2 cellular contexts compared by ENCODE assay signal in the genomic region with DNA sequence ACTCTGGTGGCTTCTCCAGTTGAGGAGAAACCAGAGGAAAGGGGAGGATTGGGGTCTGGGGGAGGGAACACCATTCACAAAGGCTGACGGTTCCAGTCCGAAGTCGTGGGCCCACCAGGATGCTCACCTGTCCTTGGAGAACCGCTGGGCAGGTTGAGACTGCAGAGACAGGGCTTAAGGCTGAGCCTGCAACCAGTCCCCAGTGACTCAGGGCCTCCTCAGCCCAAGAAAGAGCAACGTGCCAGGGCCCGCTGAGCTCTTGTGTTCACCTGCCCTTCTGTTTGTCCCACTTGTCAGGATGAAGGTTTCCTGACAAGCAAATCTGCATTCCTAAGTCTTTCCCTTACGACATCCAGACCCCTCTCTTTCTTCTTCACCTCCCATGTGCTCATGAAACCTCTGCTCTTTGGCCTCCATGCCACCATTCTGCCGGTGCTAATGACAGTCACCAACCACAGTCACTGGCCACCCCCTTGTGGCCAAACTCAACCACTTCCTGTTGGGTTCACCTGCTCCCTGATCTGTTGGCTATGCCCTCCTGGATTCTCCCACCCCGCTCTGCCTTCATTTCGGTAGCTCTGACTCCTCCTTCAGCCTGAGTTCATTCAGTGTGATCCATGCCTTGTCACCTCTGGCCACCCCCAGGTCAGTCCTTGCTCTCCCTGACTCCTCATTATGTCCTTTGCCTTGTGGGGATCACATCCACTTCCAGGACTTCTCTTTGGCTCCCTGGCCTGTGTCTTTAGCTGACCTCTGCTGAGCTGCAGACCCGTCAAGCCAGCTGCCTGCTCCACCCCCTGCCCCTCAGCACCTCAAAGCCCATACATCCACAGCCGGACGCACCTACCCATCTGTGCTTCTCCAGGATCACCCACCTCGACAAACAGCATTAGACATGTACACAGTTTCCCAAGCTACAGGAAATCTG.
TF ChIP-seq lines count a peak whose summit lies in the region.

No MANE protein-coding gene starts in this region.

TF ChIP-seq in SK-N-SH, 30 proteins besides CTCF, POLR2A, EP300 and RAD21 (continued from another document):
- TF ChIP-seq, protein P1, sequence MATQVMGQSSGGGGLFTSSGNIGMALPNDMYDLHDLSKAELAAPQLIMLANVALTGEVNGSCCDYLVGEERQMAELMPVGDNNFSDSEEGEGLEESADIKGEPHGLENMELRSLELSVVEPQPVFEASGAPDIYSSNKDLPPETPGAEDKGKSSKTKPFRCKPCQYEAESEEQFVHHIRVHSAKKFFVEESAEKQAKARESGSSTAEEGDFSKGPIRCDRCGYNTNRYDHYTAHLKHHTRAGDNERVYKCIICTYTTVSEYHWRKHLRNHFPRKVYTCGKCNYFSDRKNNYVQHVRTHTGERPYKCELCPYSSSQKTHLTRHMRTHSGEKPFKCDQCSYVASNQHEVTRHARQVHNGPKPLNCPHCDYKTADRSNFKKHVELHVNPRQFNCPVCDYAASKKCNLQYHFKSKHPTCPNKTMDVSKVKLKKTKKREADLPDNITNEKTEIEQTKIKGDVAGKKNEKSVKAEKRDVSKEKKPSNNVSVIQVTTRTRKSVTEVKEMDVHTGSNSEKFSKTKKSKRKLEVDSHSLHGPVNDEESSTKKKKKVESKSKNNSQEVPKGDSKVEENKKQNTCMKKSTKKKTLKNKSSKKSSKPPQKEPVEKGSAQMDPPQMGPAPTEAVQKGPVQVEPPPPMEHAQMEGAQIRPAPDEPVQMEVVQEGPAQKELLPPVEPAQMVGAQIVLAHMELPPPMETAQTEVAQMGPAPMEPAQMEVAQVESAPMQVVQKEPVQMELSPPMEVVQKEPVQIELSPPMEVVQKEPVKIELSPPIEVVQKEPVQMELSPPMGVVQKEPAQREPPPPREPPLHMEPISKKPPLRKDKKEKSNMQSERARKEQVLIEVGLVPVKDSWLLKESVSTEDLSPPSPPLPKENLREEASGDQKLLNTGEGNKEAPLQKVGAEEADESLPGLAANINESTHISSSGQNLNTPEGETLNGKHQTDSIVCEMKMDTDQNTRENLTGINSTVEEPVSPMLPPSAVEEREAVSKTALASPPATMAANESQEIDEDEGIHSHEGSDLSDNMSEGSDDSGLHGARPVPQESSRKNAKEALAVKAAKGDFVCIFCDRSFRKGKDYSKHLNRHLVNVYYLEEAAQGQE (IDR thresholded peaks at IDR 0.05; ENCODE audit: low read depth, low read length), result no peak
- TF ChIP-seq, protein P2, sequence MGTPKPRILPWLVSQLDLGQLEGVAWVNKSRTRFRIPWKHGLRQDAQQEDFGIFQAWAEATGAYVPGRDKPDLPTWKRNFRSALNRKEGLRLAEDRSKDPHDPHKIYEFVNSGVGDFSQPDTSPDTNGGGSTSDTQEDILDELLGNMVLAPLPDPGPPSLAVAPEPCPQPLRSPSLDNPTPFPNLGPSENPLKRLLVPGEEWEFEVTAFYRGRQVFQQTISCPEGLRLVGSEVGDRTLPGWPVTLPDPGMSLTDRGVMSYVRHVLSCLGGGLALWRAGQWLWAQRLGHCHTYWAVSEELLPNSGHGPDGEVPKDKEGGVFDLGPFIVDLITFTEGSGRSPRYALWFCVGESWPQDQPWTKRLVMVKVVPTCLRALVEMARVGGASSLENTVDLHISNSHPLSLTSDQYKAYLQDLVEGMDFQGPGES (IDR thresholded peaks at IDR 0.05; ENCODE audit: low read depth, low read length), result no peak
- TF ChIP-seq, protein P3, sequence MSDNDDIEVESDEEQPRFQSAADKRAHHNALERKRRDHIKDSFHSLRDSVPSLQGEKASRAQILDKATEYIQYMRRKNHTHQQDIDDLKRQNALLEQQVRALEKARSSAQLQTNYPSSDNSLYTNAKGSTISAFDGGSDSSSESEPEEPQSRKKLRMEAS (IDR thresholded peaks at IDR 0.05; ENCODE audit: low read depth), result no peak
TF ChIP-seq in SK-N-SH: peak in this region for 0.

TF ChIP-seq in SK-N-SH treated with all-trans-retinoic acid at 6 μM for 48 hours, 23 proteins besides CTCF, POLR2A, EP300 and RAD21 (continued from another document):
- TF ChIP-seq, protein P4, sequence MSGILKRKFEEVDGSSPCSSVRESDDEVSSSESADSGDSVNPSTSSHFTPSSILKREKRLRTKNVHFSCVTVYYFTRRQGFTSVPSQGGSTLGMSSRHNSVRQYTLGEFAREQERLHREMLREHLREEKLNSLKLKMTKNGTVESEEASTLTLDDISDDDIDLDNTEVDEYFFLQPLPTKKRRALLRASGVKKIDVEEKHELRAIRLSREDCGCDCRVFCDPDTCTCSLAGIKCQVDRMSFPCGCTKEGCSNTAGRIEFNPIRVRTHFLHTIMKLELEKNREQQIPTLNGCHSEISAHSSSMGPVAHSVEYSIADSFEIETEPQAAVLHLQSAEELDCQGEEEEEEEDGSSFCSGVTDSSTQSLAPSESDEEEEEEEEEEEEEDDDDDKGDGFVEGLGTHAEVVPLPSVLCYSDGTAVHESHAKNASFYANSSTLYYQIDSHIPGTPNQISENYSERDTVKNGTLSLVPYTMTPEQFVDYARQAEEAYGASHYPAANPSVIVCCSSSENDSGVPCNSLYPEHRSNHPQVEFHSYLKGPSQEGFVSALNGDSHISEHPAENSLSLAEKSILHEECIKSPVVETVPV (CRISPR knock-in tag; IDR thresholded peaks at IDR 0.05), result no peak
- TF ChIP-seq ZNF70 (CRISPR knock-in tag; IDR thresholded peaks at IDR 0.05) (no peak), ZC3H10 (CRISPR knock-in tag; IDR thresholded peaks at IDR 0.05) (no peak), TCF4 (CRISPR knock-in tag; IDR thresholded peaks at IDR 0.05; ENCODE audit: borderline replicate concordance) (no peak), ZNF565 (CRISPR knock-in tag; conservative IDR thresholded peaks at IDR 0.05; ENCODE audit: low read depth) (no peak), ESRRG (CRISPR knock-in tag; IDR thresholded peaks at IDR 0.05) (no peak), ZNF8 (CRISPR knock-in tag; IDR thresholded peaks at IDR 0.05) (no peak), ISL1 (CRISPR knock-in tag; IDR thresholded peaks at IDR 0.05) (no peak), ZFP30 (CRISPR knock-in tag; IDR thresholded peaks at IDR 0.05) (no peak)
- TF ChIP-seq, protein P5, sequence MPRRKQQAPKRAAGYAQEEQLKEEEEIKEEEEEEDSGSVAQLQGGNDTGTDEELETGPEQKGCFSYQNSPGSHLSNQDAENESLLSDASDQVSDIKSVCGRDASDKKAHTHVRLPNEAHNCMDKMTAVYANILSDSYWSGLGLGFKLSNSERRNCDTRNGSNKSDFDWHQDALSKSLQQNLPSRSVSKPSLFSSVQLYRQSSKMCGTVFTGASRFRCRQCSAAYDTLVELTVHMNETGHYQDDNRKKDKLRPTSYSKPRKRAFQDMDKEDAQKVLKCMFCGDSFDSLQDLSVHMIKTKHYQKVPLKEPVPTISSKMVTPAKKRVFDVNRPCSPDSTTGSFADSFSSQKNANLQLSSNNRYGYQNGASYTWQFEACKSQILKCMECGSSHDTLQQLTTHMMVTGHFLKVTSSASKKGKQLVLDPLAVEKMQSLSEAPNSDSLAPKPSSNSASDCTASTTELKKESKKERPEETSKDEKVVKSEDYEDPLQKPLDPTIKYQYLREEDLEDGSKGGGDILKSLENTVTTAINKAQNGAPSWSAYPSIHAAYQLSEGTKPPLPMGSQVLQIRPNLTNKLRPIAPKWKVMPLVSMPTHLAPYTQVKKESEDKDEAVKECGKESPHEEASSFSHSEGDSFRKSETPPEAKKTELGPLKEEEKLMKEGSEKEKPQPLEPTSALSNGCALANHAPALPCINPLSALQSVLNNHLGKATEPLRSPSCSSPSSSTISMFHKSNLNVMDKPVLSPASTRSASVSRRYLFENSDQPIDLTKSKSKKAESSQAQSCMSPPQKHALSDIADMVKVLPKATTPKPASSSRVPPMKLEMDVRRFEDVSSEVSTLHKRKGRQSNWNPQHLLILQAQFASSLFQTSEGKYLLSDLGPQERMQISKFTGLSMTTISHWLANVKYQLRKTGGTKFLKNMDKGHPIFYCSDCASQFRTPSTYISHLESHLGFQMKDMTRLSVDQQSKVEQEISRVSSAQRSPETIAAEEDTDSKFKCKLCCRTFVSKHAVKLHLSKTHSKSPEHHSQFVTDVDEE (CRISPR knock-in tag; IDR thresholded peaks at IDR 0.05), result no peak
